16 cellular contexts compared by ENCODE assay signal in the genomic region with DNA sequence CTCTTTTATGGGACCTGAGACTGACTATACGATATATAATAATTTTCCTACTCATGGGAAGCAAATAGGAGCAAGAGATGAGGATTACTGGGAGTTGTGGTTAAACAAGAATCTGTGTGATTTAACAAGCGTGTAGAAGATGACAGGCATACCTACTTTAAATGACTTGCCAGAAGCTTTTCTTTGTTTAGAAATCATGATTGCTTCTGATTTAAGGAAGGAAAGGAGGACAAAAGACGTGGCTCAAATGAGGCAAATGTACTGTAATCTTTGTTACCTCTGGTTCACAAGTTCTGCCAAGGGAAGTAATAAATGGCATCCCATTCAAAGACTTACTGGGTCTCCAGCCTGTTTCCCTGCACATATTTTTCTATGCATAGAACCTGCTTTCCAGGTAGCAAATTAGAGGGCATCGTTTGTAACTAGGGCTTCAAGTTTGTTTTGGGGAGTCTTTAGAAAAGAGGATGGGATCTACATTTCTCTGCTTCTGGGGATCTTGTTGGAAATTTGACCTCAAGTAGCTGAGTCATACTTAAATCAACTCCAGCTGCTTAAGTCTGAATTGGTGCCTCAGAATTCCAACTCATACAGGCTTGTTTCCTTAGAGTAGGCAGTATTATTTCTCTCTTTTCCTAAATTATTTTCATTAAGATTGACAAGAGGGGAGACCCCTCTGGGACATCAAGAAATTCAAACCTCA. TPM values are rescaled to one million over a fixed set of nuclear protein-coding genes. Genes with fewer than 3 reads are reported as not detected.
A peak's percentile ranks its signal among the peaks of the same experiment; 100 is the strongest.
DNase-seq lines count a peak whose midpoint lies in the region; ATAC-seq and TF ChIP-seq lines count a peak whose summit lies in the region.
"Had no signal": no experiment of that assay in that cellular context is flagged by ENCODE, and none has a peak within 500 bp of the region (broad histone marks: within the 10 kb centered on the region; RNA-seq: fewer than 3 reads in every experiment).

No MANE protein-coding gene starts in this region.

- intact Hi-C loops in A673 (cut with micrococcal nuclease; ENCODE audit: unreplicated experiment) (no loop called here), body of pancreas (cut with DNase I) (no loop called here)

- H3K4me3 ChIP-seq in A673 (ENCODE audit: low read depth, low read length, poor library complexity, severe bottlenecking) (no peak overlapping the region), body of pancreas (no peak overlapping the region)
- H3K4me3 ChIP-seq: lung, tibial nerve had no signal

- POLR2A ChIA-PET in A673 (lab: Charles Lee; ENCODE audit: low non-redundant PET) = no interaction called here

- 71 to 77% methylated on average over 4 of the region's 4 CpGs for WGBS in body of pancreas, 2 donors

- H3K4me1 ChIP-seq in A673 (ENCODE audit: insufficient read depth, low read length, poor library complexity, severe bottlenecking) (peaks cover 31% of the 10 kb centered on the region), body of pancreas (peaks cover 19% of the 10 kb centered on the region)
- H3K4me1 ChIP-seq: BE2C had no signal

- H3K9me3 ChIP-seq in A673 (ENCODE audit: low read depth, low read length, poor library complexity, severe bottlenecking) = no peaks in the 10 kb centered on the region
- H3K9me3 ChIP-seq in body of pancreas = no peaks in the 10 kb centered on the region
- H3K9me3 ChIP-seq: BE2C, tibial nerve had no signal

- no TSS peak for BruUV-seq in A673 (replicated peaks; lab: Mats Ljungman, UMichigan)

- H3K27me3 ChIP-seq in A673 (replicated peaks; ENCODE audit: insufficient read depth, low read depth, low read length, poor library complexity) (no peaks in the 10 kb centered on the region), body of pancreas (no peaks in the 10 kb centered on the region)
- H3K27me3 ChIP-seq: BE2C, tibial nerve had no signal

- DNase-seq in A673 (ENCODE audit: low spot score) (peak; percentile 48), H4 (ENCODE audit: low spot score) (peak; percentile 52), amniotic epithelial cell (ENCODE audit: low read depth) (peak; percentile 51), glomerular visceral epithelial cell (ENCODE audit: extremely low spot score) (peak; percentile 20), body of pancreas (no peak), anterior cingulate cortex (lab: John Stamatoyannopoulos, UW) (no peak), NCI-H748 treated with DMSO at 0.1 percent for 48 hours (lab: John Stamatoyannopoulos, UW) (no peak)
- DNase-seq: activated CD4-positive, alpha-beta memory T cell treated with anti-CD3 and anti-CD28 coated beads, Interleukin-2, amount 10 ng/mL, durations not matched to agents 7 days and 5 days; BE2C; NCI-H526; T1000 had no signal

- H3K27ac ChIP-seq in A673 (ENCODE audit: low read depth, low read length, poor library complexity, severe bottlenecking) = peak overlapping the region; percentile 48
- no peak overlapping the region for H3K27ac ChIP-seq in body of pancreas
- H3K27ac ChIP-seq: tibial nerve had no signal

- no peaks in the 10 kb centered on the region for H3K36me3 ChIP-seq in A673 (ENCODE audit: insufficient read depth, low read length, poor library complexity, severe bottlenecking)
- no peaks in the 10 kb centered on the region for H3K36me3 ChIP-seq in body of pancreas (replicated peaks in 1 of 2; ENCODE audit: insufficient read depth in 1 of 2, low read depth in 2 of 2)
- H3K36me3 ChIP-seq: BE2C had no signal

- TF ChIP-seq POLR2A in body of pancreas (IDR thresholded peaks at IDR 0.05) = no peak

- ATAC-seq in body of pancreas (no peak), HG02938 (IDR thresholded peaks at IDR 0.05; ENCODE audit: unreplicated experiment) (no peak)
- ATAC-seq: HCT116, HepG2 had no signal

- TF ChIP-seq CTCF in A673 (conservative IDR thresholded peaks at IDR 0.05; ENCODE audit: low read depth, low read length) (no peak), body of pancreas (IDR thresholded peaks at IDR 0.05) (no peak)

- CTCF ChIA-PET in A673 (lab: Charles Lee) = no interaction called here

RNA-seq across cellular contexts. Expression of gene TRMT11, which starts 2.9 kb away (rescaled TPM):
- total RNA-seq in A673 (2021) (25.9 and 29.1 TPM in 2 replicates), body of pancreas (10 to 100 TPM; 26.5 to 26.7 TPM)
- 18.4 and 19.1 TPM in 2 replicates for total RNA-seq in H4 (2014; rRNA removed; shearing (Covaris generic))

RNA-seq across cellular contexts. Expression of gene HINT3, which starts 26.8 kb away (rescaled TPM):
- total RNA-seq in A673 (2021) (15.0 and 15.8 TPM in 2 replicates), body of pancreas (10 to 100 TPM in 1 of 2 donors, 1 to 10 TPM in 1; 8.8 to 14.5 TPM)
- total RNA-seq in H4 (2014; rRNA removed; shearing (Covaris generic)) = 10.0 and 10.6 TPM in 2 replicates

Comparison
In these comparisons a context has a peak if more than half of its experiments do, and no peak if none do; other contexts are left out.
1. DNase-seq: peak in A673 (single experiment), H4 (single experiment), amniotic epithelial cell (single experiment) and glomerular visceral epithelial cell (single experiment); none in body of pancreas (0 of 4), anterior cingulate cortex (0 of 58) and NCI-H748 treated with DMSO at 0.1 percent for 48 hours (single experiment).